In genomic region chr9:130116346-130116745, GRCh38 we compare ENCODE assay signal across 1 cellular context.
TF ChIP-seq lines count a peak whose summit lies in the region.

No MANE protein-coding gene starts in this region.

TF ChIP-seq in GM23338, 12 proteins besides CTCF, POLR2A, EP300 and RAD21 (continued from another document):
- no peak for TF ChIP-seq ZNF462 (CRISPR knock-in tag; IDR thresholded peaks at IDR 0.05)
- no peak for TF ChIP-seq NANOG (IDR thresholded peaks at IDR 0.05; ENCODE audit: borderline replicate concordance)
- no peak for TF ChIP-seq ZNF331 (CRISPR knock-in tag; IDR thresholded peaks at IDR 0.05; ENCODE audit: low read depth)
- TF ChIP-seq ETS1 (IDR thresholded peaks at IDR 0.05) = no peak
